In genomic region chr7:80591654-80592053, GRCh38 we compare ENCODE assay signal across 18 cellular contexts. TPM values are rescaled to one million over a fixed set of nuclear protein-coding genes. Genes with fewer than 3 reads are reported as not detected.
"Had no signal": no experiment of that assay in that cellular context is flagged by ENCODE, and none has a peak within 500 bp of the region (broad histone marks: within the 10 kb centered on the region; RNA-seq: fewer than 3 reads in every experiment).

No MANE protein-coding gene starts in this region.

- H3K4me1 Mint-ChIP-seq: activated CD4-positive, alpha-beta T cell treated with anti-CD3 and anti-CD28 coated beads, Interleukin-2, amount 10 ng/mL, durations not matched to agents 24 days and 14 days; central memory CD8-positive, alpha-beta T cell; naive thymus-derived CD8-positive, alpha-beta T cell had no signal

- H3K27me3 Mint-ChIP-seq: activated B cell treated with CpG ODN at 0.5 μM for 24 hours; activated CD4-positive, alpha-beta T cell treated with anti-CD3 and anti-CD28 coated beads, Interleukin-2, amount 10 ng/mL, durations not matched to agents 24 days and 14 days; central memory CD8-positive, alpha-beta T cell; naive thymus-derived CD8-positive, alpha-beta T cell had no signal

- H3K4me3 Mint-ChIP-seq: activated B cell treated with CpG ODN at 0.5 μM for 24 hours; activated CD4-positive, alpha-beta T cell treated with anti-CD3 and anti-CD28 coated beads, Interleukin-2, amount 10 ng/mL, durations not matched to agents 24 days and 14 days; activated CD8-positive, alpha-beta T cell treated with anti-CD3 and anti-CD28 coated beads, Interleukin-2, amount 10 ng/mL, durations not matched to agents 7 days and 5 days; activated T-cell treated with anti-CD3 and anti-CD28 coated beads, Interleukin-2, amount 50 U/mL, for 72 hours; central memory CD8-positive, alpha-beta T cell; naive thymus-derived CD8-positive, alpha-beta T cell had no signal

- DNase-seq: activated B cell treated with CpG ODN at 0.5 μM for 24 hours; activated CD4-positive, alpha-beta T cell treated with anti-CD3 and anti-CD28 coated beads, Interleukin-2, amount 10 ng/mL, durations not matched to agents 24 days and 14 days; activated CD8-positive, alpha-beta memory T cell treated with anti-CD3 and anti-CD28 coated beads, Interleukin-2, amount 50 U/mL, for 4 hours; activated CD8-positive, alpha-beta T cell treated with anti-CD3 and anti-CD28 coated beads, Interleukin-2, amount 10 ng/mL, durations not matched to agents 7 days and 5 days; activated gamma-delta T cell; activated T-cell treated with anti-CD3 and anti-CD28 coated beads, Interleukin-2, amount 50 U/mL, for 72 hours; amniotic stem cell; foreskin fibroblast; glutamatergic neuron; hypothalamus; kidney glomerular epithelial cell; mesenchymal stem cell; naive thymus-derived CD8-positive, alpha-beta T cell; stimulated activated CD4-positive, alpha-beta T cell treated with anti-CD3 and anti-CD28 coated beads, Interleukin-12 subunit alpha, Interleukin-12 subunit beta, amount 100 ng/mL, for 4 hours; stimulated activated CD4-positive, alpha-beta T cell treated with anti-CD3 and anti-CD28 coated beads, Interleukin-2, amount 100 ng/mL, for 24 hours had no signal

- H3K27ac ChIP-seq: coronary artery had no signal

- ATAC-seq: activated CD8-positive, alpha-beta T cell treated with anti-CD3 and anti-CD28 coated beads, Interleukin-2, amount 10 ng/mL, durations not matched to agents 7 days and 5 days; activated naive CD4-positive, alpha-beta T cell treated with anti-CD3 and anti-CD28 coated beads, Interleukin-2, amount 50 U/mL, for 72 hours; activated T-cell treated with anti-CD3 and anti-CD28 coated beads, Interleukin-2, amount 50 U/mL, for 72 hours; naive thymus-derived CD8-positive, alpha-beta T cell had no signal

- H3K4me3 ChIP-seq: coronary artery had no signal

- H3K27ac Mint-ChIP-seq: activated B cell treated with CpG ODN at 0.5 μM for 24 hours; activated CD4-positive, alpha-beta T cell treated with anti-CD3 and anti-CD28 coated beads, Interleukin-2, amount 10 ng/mL, durations not matched to agents 24 days and 14 days; activated CD8-positive, alpha-beta T cell treated with anti-CD3 and anti-CD28 coated beads, Interleukin-2, amount 10 ng/mL, durations not matched to agents 7 days and 5 days; activated naive CD4-positive, alpha-beta T cell treated with anti-CD3 and anti-CD28 coated beads, Interleukin-2, amount 50 U/mL, for 72 hours; activated T-cell treated with anti-CD3 and anti-CD28 coated beads, Interleukin-2, amount 50 U/mL, for 72 hours; naive thymus-derived CD8-positive, alpha-beta T cell had no signal

- H3K9me3 Mint-ChIP-seq: activated B cell treated with CpG ODN at 0.5 μM for 24 hours; activated CD4-positive, alpha-beta T cell treated with anti-CD3 and anti-CD28 coated beads, Interleukin-2, amount 10 ng/mL, durations not matched to agents 24 days and 14 days; activated naive CD4-positive, alpha-beta T cell treated with anti-CD3 and anti-CD28 coated beads, Interleukin-2, amount 50 U/mL, for 72 hours; naive thymus-derived CD8-positive, alpha-beta T cell had no signal

- H3K36me3 Mint-ChIP-seq: activated naive CD4-positive, alpha-beta T cell treated with anti-CD3 and anti-CD28 coated beads, Interleukin-2, amount 50 U/mL, for 72 hours; naive thymus-derived CD8-positive, alpha-beta T cell had no signal

RNA-seq across cellular contexts. Expression of gene CD36, which starts 46.8 kb away (rescaled TPM):
- total RNA-seq: activated CD4-positive, alpha-beta T cell treated with anti-CD3 and anti-CD28 coated beads, Interleukin-2, amount 10 ng/mL, durations not matched to agents 24 days and 14 days; activated CD8-positive, alpha-beta T cell treated with anti-CD3 and anti-CD28 coated beads, Interleukin-2, amount 10 ng/mL, durations not matched to agents 7 days and 5 days; activated naive CD4-positive, alpha-beta T cell treated with anti-CD3 and anti-CD28 coated beads, Interleukin-2, amount 50 U/mL, for 72 hours had no signal
